14 cellular contexts compared by ENCODE assay signal in the genomic region with DNA sequence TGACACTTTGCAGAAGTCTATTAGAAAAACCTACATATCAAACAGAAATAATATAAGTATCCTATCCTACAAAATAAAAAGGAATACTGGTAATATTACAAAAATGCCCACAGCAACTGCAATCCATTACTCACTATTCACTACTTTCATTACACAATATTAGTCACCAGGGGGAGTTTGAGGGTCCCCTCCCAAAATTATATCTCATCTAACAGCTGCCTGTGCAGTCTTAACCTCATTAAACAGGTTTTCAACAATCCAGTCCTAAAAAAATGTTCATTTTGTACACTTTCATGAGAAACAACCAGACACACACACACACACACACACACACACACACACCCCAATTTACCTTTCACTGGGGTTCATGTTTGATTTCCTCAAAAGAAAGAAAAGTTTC. TPM values are rescaled to one million over a fixed set of nuclear protein-coding genes. Genes with fewer than 3 reads are reported as not detected.
DNase-seq lines count a peak whose midpoint lies in the region; TF ChIP-seq lines count a peak whose summit lies in the region.
"Had no signal": no experiment of that assay in that cellular context is flagged by ENCODE, and none has a peak within 500 bp of the region (broad histone marks: within the 10 kb centered on the region; RNA-seq: fewer than 3 reads in every experiment).

No MANE protein-coding gene starts in this region.

- H3K4me3 ChIP-seq in epithelial cell of esophagus (ENCODE audit: low read length) (no peak overlapping the region), WERI-Rb-1 (ENCODE audit: low read depth, low read length) (no peak overlapping the region)

- in situ Hi-C loops in G401 (cut with HindIII; ENCODE audit: low sequenced_read_pairs) = no loop called here

- H3K27ac Mint-ChIP-seq in activated naive CD4-positive, alpha-beta T cell treated with anti-CD3 and anti-CD28 coated beads, Interleukin-2, amount 50 U/mL, for 24 hours = no peak overlapping the region
- no peak overlapping the region for H3K27ac Mint-ChIP-seq in type B pancreatic cell

- H3K36me3 Mint-ChIP-seq in activated naive CD4-positive, alpha-beta T cell treated with anti-CD3 and anti-CD28 coated beads, Interleukin-2, amount 50 U/mL, for 24 hours = no peaks in the 10 kb centered on the region
- H3K36me3 Mint-ChIP-seq in type B pancreatic cell = no peaks in the 10 kb centered on the region

- no peak overlapping the region for H3K27ac ChIP-seq in WERI-Rb-1

- no peak for DNase-seq in activated naive CD4-positive, alpha-beta T cell (lab: John Stamatoyannopoulos, UW)
- peak; percentile 55 for DNase-seq in OCI-M1 (lab: John Stamatoyannopoulos, UW)
- DNase-seq in epithelial cell of esophagus (ENCODE audit: low read depth) = peak; percentile 50
- no peak for DNase-seq in type B pancreatic cell (ENCODE audit: extremely low spot score, unreplicated experiment)
- no peak for DNase-seq in activated CD8-positive, alpha-beta memory T cell treated with anti-CD3 and anti-CD28 coated beads for 24 hours
- DNase-seq in G401 (ENCODE audit: low spot score) = no peak
- DNase-seq in WERI-Rb-1 = no peak
- DNase-seq: activated CD4-positive, alpha-beta T cell treated with anti-CD3 and anti-CD28 coated beads for 1 hour; amygdala; NK-92 treated with Interleukin-12 subunit alpha and Interleukin-12 subunit beta, amount 100 ng/mL, for 24 hours had no signal

- H3K27me3 ChIP-seq in WERI-Rb-1 (ENCODE audit: insufficient read depth, low read depth, severe bottlenecking) = no peaks in the 10 kb centered on the region

- H3K9me3 Mint-ChIP-seq in activated naive CD4-positive, alpha-beta T cell treated with anti-CD3 and anti-CD28 coated beads, Interleukin-2, amount 50 U/mL, for 24 hours = no peaks in the 10 kb centered on the region
- no peaks in the 10 kb centered on the region for H3K9me3 Mint-ChIP-seq in type B pancreatic cell
- H3K9me3 Mint-ChIP-seq: CD14-positive monocyte had no signal

- peak overlapping the region; percentile 94 for H3K4me3 Mint-ChIP-seq in activated naive CD4-positive, alpha-beta T cell treated with anti-CD3 and anti-CD28 coated beads, Interleukin-2, amount 50 U/mL, for 24 hours
- H3K4me3 Mint-ChIP-seq in type B pancreatic cell = peak overlapping the region; percentile 96
- H3K4me3 Mint-ChIP-seq: CD14-positive monocyte had no signal

- TF ChIP-seq CTCF in epithelial cell of esophagus (IDR thresholded peaks at IDR 0.05; ENCODE audit: insufficient read depth, low read depth, low read length, missing control alignments) = no peak
- TF ChIP-seq CTCF in type B pancreatic cell (conservative IDR thresholded peaks at IDR 0.05) = peak; percentile 50
- no peak for TF ChIP-seq CTCF in WERI-Rb-1 (IDR thresholded peaks at IDR 0.05; ENCODE audit: low read depth, low read length)

- H3K4me1 Mint-ChIP-seq in activated naive CD4-positive, alpha-beta T cell treated with anti-CD3 and anti-CD28 coated beads, Interleukin-2, amount 50 U/mL, for 24 hours = peaks cover 54% of the 10 kb centered on the region
- peaks cover 27% of the 10 kb centered on the region for H3K4me1 Mint-ChIP-seq in type B pancreatic cell (ENCODE audit: unreplicated experiment)

- H3K27me3 Mint-ChIP-seq in activated naive CD4-positive, alpha-beta T cell treated with anti-CD3 and anti-CD28 coated beads, Interleukin-2, amount 50 U/mL, for 24 hours = no peaks in the 10 kb centered on the region
- no peaks in the 10 kb centered on the region for H3K27me3 Mint-ChIP-seq in type B pancreatic cell

- no peaks in the 10 kb centered on the region for H3K9me3 ChIP-seq in WERI-Rb-1 (ENCODE audit: severe bottlenecking)

- H3K36me3 ChIP-seq in WERI-Rb-1 = no peaks in the 10 kb centered on the region

RNA-seq across cellular contexts. Expression of a gene that starts 2.9 kb away (rescaled TPM):
- total RNA-seq in type B pancreatic cell (ENCODE audit: low replicate concordance) = 11.8 and 17.5 TPM in 2 replicates
- total RNA-seq in G401 (2014; rRNA removed; shearing (Covaris generic)) = 9.9 and 14.3 TPM in 2 replicates

RNA-seq across cellular contexts. Expression of a gene that starts 48.2 kb away (rescaled TPM):
- not detected in 2 replicates for total RNA-seq in type B pancreatic cell (ENCODE audit: low replicate concordance)
- not detected in 2 replicates for total RNA-seq in G401 (2014; rRNA removed; shearing (Covaris generic))
- total RNA-seq: glomerular endothelial cell, myocyte had no signal

Comparison
In these comparisons a context has a peak if more than half of its experiments do, and no peak if none do; other contexts are left out.
1. DNase-seq: peak in OCI-M1 (single experiment) and epithelial cell of esophagus (single experiment); none in activated naive CD4-positive, alpha-beta T cell (0 of 4), type B pancreatic cell (single experiment), activated CD8-positive, alpha-beta memory T cell treated with anti-CD3 and anti-CD28 coated beads for 24 hours (single experiment), G401 (single experiment) and WERI-Rb-1 (single experiment).